7 cellular contexts compared by ENCODE assay signal in the genomic region with DNA sequence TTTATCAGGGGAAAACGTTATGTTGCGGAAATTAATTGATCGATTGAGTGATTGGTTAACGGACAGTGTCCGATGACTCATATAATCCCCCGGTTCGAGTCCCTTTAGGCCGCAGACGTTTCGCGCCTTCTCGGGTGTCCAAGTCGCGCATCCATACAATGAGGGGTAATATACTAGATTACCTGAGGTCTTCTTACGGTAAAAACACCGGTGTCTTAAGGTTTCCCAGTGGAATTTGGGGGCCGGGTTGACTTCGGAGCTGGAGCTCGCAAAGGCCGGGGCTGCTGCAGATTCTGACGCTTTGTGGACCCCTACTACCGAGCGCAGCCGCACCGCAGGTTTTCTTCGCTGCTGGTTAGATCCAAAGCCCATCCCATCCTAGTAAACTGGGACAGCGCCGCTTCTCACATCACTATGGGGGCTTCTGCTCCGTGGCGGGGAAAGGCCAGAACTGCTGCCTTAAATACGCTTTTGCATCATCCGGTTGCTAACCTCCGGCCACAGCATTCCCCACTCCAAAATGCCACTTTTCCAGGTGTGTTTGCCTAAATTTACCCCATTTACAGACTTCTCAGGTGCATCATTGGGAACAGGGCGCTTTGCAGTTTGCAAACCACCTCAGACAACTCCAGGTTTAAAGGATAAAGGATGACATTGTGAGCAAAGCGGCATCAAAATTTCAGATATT. TPM values are rescaled to one million over a fixed set of nuclear protein-coding genes. Genes with fewer than 3 reads are reported as not detected.
A peak's percentile ranks its signal among the peaks of the same experiment; 100 is the strongest.
DNase-seq lines count a peak whose midpoint lies in the region; ATAC-seq, FAIRE-seq and TF ChIP-seq lines count a peak whose summit lies in the region.

No MANE protein-coding gene starts in this region.

- H3K4me2 ChIP-seq in keratinocyte (ENCODE audit: control insufficient read depth, extremely low read depth, insufficient read depth, low read depth, low read length) = peak overlapping the region; percentile 69

- no peaks in the 10 kb centered on the region for H3K9me1 ChIP-seq in keratinocyte (ENCODE audit: control insufficient read depth, extremely low read depth, insufficient read depth, low read length)

- intact Hi-C loops in body of pancreas (cut with DNase I) = no loop called here

- H3K9me3 Mint-ChIP-seq in IgD-negative memory B cell = peaks cover 0 to 5% (median 0%) of the 10 kb centered on the region in 3 donors

- H3K27me3 Mint-ChIP-seq in IgD-negative memory B cell = peaks cover 2% of the 10 kb centered on the region

- TF ChIP-seq CTCF in GM12875 (IDR thresholded peaks at IDR 0.05; ENCODE audit: borderline replicate concordance, insufficient read depth, low read depth, low read length) (no peak), body of pancreas (IDR thresholded peaks at IDR 0.05) (no peak), keratinocyte (optimal IDR thresholded peaks at IDR 0.05 in 1 of 3, IDR thresholded peaks at IDR 0.05 in 1 of 3, conservative IDR thresholded peaks at IDR 0.05 in 1 of 3; ENCODE audit: extremely low read depth in 1 of 3, insufficient read depth in 2 of 3, low read length in 3 of 3) (no peak)

- H3K79me2 ChIP-seq in keratinocyte (ENCODE audit: control insufficient read depth, insufficient read depth, low read length) = peaks cover 40% of the 10 kb centered on the region

- peak overlapping the region; percentile 93 to 96 (median 94) for H3K4me3 Mint-ChIP-seq in IgD-negative memory B cell

- H3K36me3 ChIP-seq in body of pancreas (replicated peaks in 1 of 2; ENCODE audit: insufficient read depth in 1 of 2, low read depth in 2 of 2) (no peaks in the 10 kb centered on the region), keratinocyte (ENCODE audit: control insufficient read depth in 2 of 2, extremely low read depth in 1 of 2, insufficient read depth in 2 of 2, low read length in 2 of 2) (peaks cover 0 to 7% of the 10 kb centered on the region in 2 experiments)

- peak overlapping the region; percentile 11 to 93 (median 82) for H3K27ac ChIP-seq in body of pancreas
- peak overlapping the region; percentile 32 for H3K27ac ChIP-seq in keratinocyte (ENCODE audit: control insufficient read depth, insufficient read depth, low read length)

- H3K36me3 Mint-ChIP-seq in IgD-negative memory B cell = peaks cover 6% of the 10 kb centered on the region

- H3K27me3 ChIP-seq in body of pancreas (no peaks in the 10 kb centered on the region), keratinocyte (ENCODE audit: control insufficient read depth, extremely low read depth, insufficient read depth, low read length) (no peaks in the 10 kb centered on the region)

- H2AFZ ChIP-seq in keratinocyte (ENCODE audit: control insufficient read depth, low read length) = peak overlapping the region; percentile 78

- no peak for FAIRE-seq in keratinocyte (lab: Jason Lieb, UNC)

- H3K9ac ChIP-seq in keratinocyte (ENCODE audit: control insufficient read depth, extremely low read depth, insufficient read depth, low read length) = peak overlapping the region; percentile 45

- DNase-seq in SHP77 (lab: John Stamatoyannopoulos, UW) (peak; percentile 50 to 55), body of pancreas (peak in 3 of 4 donors; percentile 23 to 30 (median 25)), keratinocyte (ENCODE audit: low read depth, low spot score) (peak; percentile 11)
- peak; percentile 15 for DNase-seq in stimulated activated CD8-positive, alpha-beta memory T cell treated with anti-CD3 and anti-CD28 coated beads, Interleukin-12 subunit alpha, Interleukin-12 subunit beta, amount 100 ng/mL, for 4 hours (ENCODE audit: low read depth)

- H3K27ac Mint-ChIP-seq in IgD-negative memory B cell = peak overlapping the region; percentile 99 to 100 (median 100)

- peaks cover 33 to 41% (median 34%) of the 10 kb centered on the region in 3 donors for H3K4me1 Mint-ChIP-seq in IgD-negative memory B cell

- no peak for ATAC-seq in body of pancreas
- ATAC-seq in HG03095 (IDR thresholded peaks at IDR 0.05; ENCODE audit: unreplicated experiment) = no peak

- TF ChIP-seq POLR2A in body of pancreas (IDR thresholded peaks at IDR 0.05) = no peak

- dilution Hi-C loops in keratinocyte (cut with MboI; ENCODE audit: extremely low pct_ligation_motif_present, low sequenced_read_pairs) = no loop called here

- peaks cover 37% of the 10 kb centered on the region for H3K4me1 ChIP-seq in body of pancreas
- H3K4me1 ChIP-seq in keratinocyte (ENCODE audit: control insufficient read depth, extremely low read depth, insufficient read depth, low read length) = peaks cover 6% of the 10 kb centered on the region

- H3K4me3 ChIP-seq in GM12875 (ENCODE audit: low read depth, low read length) (peak overlapping the region; percentile 80), body of pancreas (peak overlapping the region in 1 of 2 donors; percentile 1), keratinocyte (ENCODE audit: control insufficient read depth in 2 of 3, extremely low read depth in 1 of 3, insufficient read depth in 2 of 3, low read depth in 1 of 3, low read length in 3 of 3) (peak overlapping the region; percentile 34 to 69 (median 47))

- H3K9me3 ChIP-seq in body of pancreas = no peaks in the 10 kb centered on the region
- no peaks in the 10 kb centered on the region for H3K9me3 ChIP-seq in keratinocyte (ENCODE audit: control insufficient read depth, low read depth, low read length)

- 4 to 7% methylated on average over 32 to 35 of the region's 35 CpGs for WGBS in body of pancreas, 2 donors

- no peaks in the 10 kb centered on the region for H4K20me1 ChIP-seq in keratinocyte (ENCODE audit: control insufficient read depth, extremely low read depth, insufficient read depth, low read length)

RNA-seq across cellular contexts. Expression of a gene that starts 0.9 kb away (rescaled TPM):
- polyA plus RNA-seq in IgD-negative memory B cell (14.9 TPM), keratinocyte (17.7 to 44.3 TPM (median 26.9 TPM) in 3 replicates)
- 10 to 100 TPM; 25.1 to 49.5 TPM for total RNA-seq in body of pancreas
- 26.7 TPM for polyA plus RNA-seq in keratinocyte (2011; ENCODE audit: low read depth)
- polyA plus RNA-seq in keratinocyte (2011; cell fraction: cytosol; rRNA removed) = 10.2 and 21.6 TPM in 2 replicates
- 28.9 and 44.6 TPM in 2 replicates for polyA plus RNA-seq in keratinocyte (2011; cell fraction: nucleus; rRNA removed)
- polyA plus RNA-seq in keratinocyte (2012; ENCODE audit: low replicate concordance) = 17.3 and 27.1 TPM in 2 replicates
- polyA minus RNA-seq in keratinocyte = 5.4 to 33.4 TPM (median 18.5 TPM) in 3 replicates
- 29.5 TPM for polyA minus RNA-seq in keratinocyte (2011; cell fraction: cytosol; rRNA and poly(A)+ RNA removed)
- 28.1 and 58.1 TPM in 2 replicates for polyA minus RNA-seq in keratinocyte (2011; cell fraction: nucleus; rRNA and poly(A)+ RNA removed)
